Comparison of ENCODE assay signal across 8 cellular contexts in genomic region chr14:23969433-23970282, GRCh38. TPM values are rescaled to one million over a fixed set of nuclear protein-coding genes. Genes with fewer than 3 reads are reported as not detected.
DNase-seq lines count a peak whose midpoint lies in the region; ATAC-seq and TF ChIP-seq lines count a peak whose summit lies in the region.
"Not testable (repeated sequence)": the region's sequence is repeated elsewhere in the genome, so short reads cannot be mapped to it uniquely, and the experiment has no call there.

No MANE protein-coding gene starts in this region.

- not testable (repeated sequence) for TF ChIP-seq CTCF in esophagus muscularis mucosa (IDR thresholded peaks at IDR 0.05)

- TF ChIP-seq POLR2A in esophagus muscularis mucosa (IDR thresholded peaks at IDR 0.05; ENCODE audit: low read depth) = not testable (repeated sequence)

- not testable (repeated sequence) for H3K36me3 ChIP-seq in esophagus muscularis mucosa; mucosa of stomach (ENCODE audit: control insufficient read depth, insufficient read depth, low read length)

- peak overlapping the region; percentile 46 to 67 (median 50) for H3K4me3 ChIP-seq in esophagus muscularis mucosa
- not testable (repeated sequence) for H3K4me3 ChIP-seq in mucosa of stomach (ENCODE audit: low read length)

- WGBS in esophagus muscularis mucosa = 40% methylated on average over 1 of the region's 65 CpGs

- H3K4me1 ChIP-seq in esophagus muscularis mucosa; mucosa of stomach (ENCODE audit: control insufficient read depth, insufficient read depth, low read length): not testable (repeated sequence)

- H3K9me3 ChIP-seq in esophagus muscularis mucosa; mucosa of stomach (ENCODE audit: control insufficient read depth, low read length): not testable (repeated sequence)

- peak overlapping the region; percentile 28 for H3K9ac ChIP-seq in mucosa of stomach (ENCODE audit: low read length)

- peak overlapping the region in 3 of 4 donors; percentile 43 to 68 (median 63) for H3K27ac ChIP-seq in esophagus muscularis mucosa (replicated peaks in 1 of 4)

- not testable (repeated sequence) for H3K27me3 ChIP-seq in esophagus muscularis mucosa; mucosa of stomach (ENCODE audit: control insufficient read depth, insufficient read depth, low read length)

- ATAC-seq in GM21390 (IDR thresholded peaks at IDR 0.05; ENCODE audit: unreplicated experiment) = peak; percentile 72
- ATAC-seq in HG03565 (IDR thresholded peaks at IDR 0.05; ENCODE audit: unreplicated experiment) = peak; percentile 68

- intact Hi-C loops in esophagus muscularis mucosa (cut with DNase I) = not testable (repeated sequence)

- not testable (repeated sequence) for TF ChIP-seq EP300 in esophagus muscularis mucosa (IDR thresholded peaks at IDR 0.05)

- peak in 8 of 14 donors; percentile 16 to 57 (median 30) for DNase-seq in C1 segment of cervical spinal cord (lab: John Stamatoyannopoulos, UW)
- DNase-seq in T-helper 2 cell = peak; percentile 16 to 57 (median 43)
- peak; percentile 77 for DNase-seq in activated naive CD4-positive, alpha-beta T cell treated with Interleukin-2 at 50 U/mL for 16 hours
- DNase-seq in esophagus muscularis mucosa (ENCODE audit: extremely low spot score) = not testable (repeated sequence)
- DNase-seq in stimulated activated CD4-positive, alpha-beta T cell treated with anti-CD3 and anti-CD28 coated beads, Interleukin-4, amount 100 ng/mL, for 24 hours = peak; percentile 74

RNA-seq across cellular contexts. Expression of gene DHRS4, which starts 16.1 kb away (rescaled TPM):
- 10 to 100 TPM; 37.1 to 54.4 (median 46.3) TPM for total RNA-seq in esophagus muscularis mucosa

RNA-seq across cellular contexts. Expression of gene DHRS4L2, which starts 19.1 kb away (rescaled TPM):
- total RNA-seq in esophagus muscularis mucosa = 10 to 100 TPM in 3 of 4 donors, 1 to 10 TPM in 1; 9.4 to 23.9 (median 21.1) TPM
